In genomic region chr5:146193291-146193690, GRCh38 we compare ENCODE assay signal across 23 cellular contexts. TPM values are rescaled to one million over a fixed set of nuclear protein-coding genes. Genes with fewer than 3 reads are reported as not detected.
A peak's percentile ranks its signal among the peaks of the same experiment; 100 is the strongest.
DNase-seq lines count a peak whose midpoint lies in the region; ATAC-seq, FAIRE-seq and TF ChIP-seq lines count a peak whose summit lies in the region.
"Had no signal": no experiment of that assay in that cellular context is flagged by ENCODE, and none has a peak within 500 bp of the region (broad histone marks: within the 10 kb centered on the region; RNA-seq: fewer than 3 reads in every experiment).

No MANE protein-coding gene starts in this region.

- no peak overlapping the region for H3K4me3 ChIP-seq in GM23338
- H3K4me3 ChIP-seq in bronchial epithelial cell (ENCODE audit: low read depth, low read length): no peak overlapping the region
- H3K4me3 ChIP-seq: A549, Peyer's patch had no signal

- no peak overlapping the region for H3K27ac Mint-ChIP-seq in GM23338
- no peak overlapping the region for H3K27ac Mint-ChIP-seq in activated naive CD4-positive, alpha-beta T cell treated with anti-CD3 and anti-CD28 coated beads, Interleukin-2, amount 10 ng/mL, durations not matched to agents 7 days and 5 days
- H3K27ac Mint-ChIP-seq: CD4-positive, alpha-beta memory T cell; IgD-negative memory B cell had no signal

- no peak overlapping the region for H3K27ac ChIP-seq in GM23338 (ENCODE audit: low read depth)
- H3K27ac ChIP-seq: Peyer's patch had no signal

- CTCF ChIA-PET in activated naive CD4-positive, alpha-beta T cell treated with anti-CD3 and anti-CD28 coated beads, Interleukin-2, amount 10 ng/mL, durations not matched to agents 7 days and 5 days (lab: Charles Lee): no interaction called here

- TF ChIP-seq CTCF in GM23338 (conservative IDR thresholded peaks at IDR 0.05; ENCODE audit: low read depth in 2 of 2) (no peak), bronchial epithelial cell (IDR thresholded peaks at IDR 0.05; ENCODE audit: insufficient read depth, low read length, severe bottlenecking) (no peak)

- no peaks in the 10 kb centered on the region for H3K36me3 Mint-ChIP-seq in GM23338 (ENCODE audit: low read depth)
- H3K36me3 Mint-ChIP-seq in activated naive CD4-positive, alpha-beta T cell treated with anti-CD3 and anti-CD28 coated beads, Interleukin-2, amount 10 ng/mL, durations not matched to agents 7 days and 5 days: no peaks in the 10 kb centered on the region

- no peak for FAIRE-seq in bronchial epithelial cell (lab: Jason Lieb, UNC)
- FAIRE-seq: A549, GM12892 had no signal

- no peaks in the 10 kb centered on the region for H3K9me3 Mint-ChIP-seq in GM23338
- H3K9me3 Mint-ChIP-seq in activated naive CD4-positive, alpha-beta T cell treated with anti-CD3 and anti-CD28 coated beads, Interleukin-2, amount 10 ng/mL, durations not matched to agents 7 days and 5 days: no peaks in the 10 kb centered on the region
- H3K9me3 Mint-ChIP-seq: CD4-positive, alpha-beta memory T cell; IgD-negative memory B cell had no signal

- no peaks in the 10 kb centered on the region for H4K20me1 ChIP-seq in GM23338 (replicated peaks; ENCODE audit: insufficient read depth)

- H3K9me2 ChIP-seq in GM23338 (ENCODE audit: insufficient read depth): peaks cover 4% of the 10 kb centered on the region; the same call in 1 of the 2 replicates

- no peak overlapping the region for H3K4me3 Mint-ChIP-seq in GM23338
- no peak overlapping the region for H3K4me3 Mint-ChIP-seq in activated naive CD4-positive, alpha-beta T cell treated with anti-CD3 and anti-CD28 coated beads, Interleukin-2, amount 10 ng/mL, durations not matched to agents 7 days and 5 days
- H3K4me3 Mint-ChIP-seq: CD4-positive, alpha-beta memory T cell; IgD-negative memory B cell had no signal

- no peaks in the 10 kb centered on the region for H3K27me3 Mint-ChIP-seq in GM23338 (ENCODE audit: insufficient read depth, low read depth, poor library complexity)
- peaks cover 20% of the 10 kb centered on the region for H3K27me3 Mint-ChIP-seq in activated naive CD4-positive, alpha-beta T cell treated with anti-CD3 and anti-CD28 coated beads, Interleukin-2, amount 10 ng/mL, durations not matched to agents 7 days and 5 days

- H2AFZ ChIP-seq in GM23338: peak overlapping the region; percentile 88; the same call in 1 of the 2 replicates

- H3F3A ChIP-seq in GM23338 (replicated peaks; ENCODE audit: low read depth): no peaks in the 10 kb centered on the region

- no peaks in the 10 kb centered on the region for H3K36me3 ChIP-seq in GM23338 (ENCODE audit: insufficient read depth)
- no peaks in the 10 kb centered on the region for H3K36me3 ChIP-seq in bronchial epithelial cell (ENCODE audit: control insufficient read depth, insufficient read depth, low read length)
- H3K36me3 ChIP-seq: Peyer's patch had no signal

- no peak overlapping the region for H3K4me2 ChIP-seq in GM23338
- H3K4me2 ChIP-seq: A549 had no signal

- no peaks in the 10 kb centered on the region for H3K27me3 ChIP-seq in GM23338 (ENCODE audit: insufficient read depth)
- no peaks in the 10 kb centered on the region for H3K27me3 ChIP-seq in bronchial epithelial cell (ENCODE audit: control insufficient read depth, insufficient read depth, low read length)
- H3K27me3 ChIP-seq: Peyer's patch had no signal

- ATAC-seq in GM23338 (no peak), HG03025 (IDR thresholded peaks at IDR 0.05; ENCODE audit: low FRiP score, unreplicated experiment) (no peak), GM18873 (IDR thresholded peaks at IDR 0.05; ENCODE audit: low FRiP score, unreplicated experiment) (no peak)
- ATAC-seq: A549 had no signal

- DNase-seq in GM23338 (ENCODE audit: low spot score) (no peak), OCI-M1 (lab: John Stamatoyannopoulos, UW) (peak; percentile 43), bronchial epithelial cell (ENCODE audit: low read depth) (peak; percentile 44), iris pigment epithelial cell (ENCODE audit: low read depth) (peak; percentile 63)
- DNase-seq in activated naive CD4-positive, alpha-beta T cell treated with anti-CD3 and anti-CD28 coated beads, Interleukin-2, amount 10 ng/mL, durations not matched to agents 7 days and 5 days: no peak
- DNase-seq: C1 segment of cervical spinal cord; Caco-2; CD4-positive, alpha-beta memory T cell; DMS 273 treated with DMSO at 0.1 percent for 48 hours; DMS79 treated with DMSO at 0.1 percent for 48 hours; H7; NCI-H1048; NCI-H1417; NCI-H1694; NCI-H2029 treated with DMSO at 0.1 percent for 48 hours; NCI-H69; Peyer's patch; SHP77 treated with DMSO at 0.1 percent for 48 hours had no signal

- no peaks in the 10 kb centered on the region for H3K4me1 ChIP-seq in GM23338 (ENCODE audit: insufficient read depth)
- H3K4me1 ChIP-seq: Caco-2, Peyer's patch had no signal

- H3K79me2 ChIP-seq in GM23338 (replicated peaks; ENCODE audit: insufficient read depth): no peaks in the 10 kb centered on the region

- no peaks in the 10 kb centered on the region for H3K4me1 Mint-ChIP-seq in GM23338
- no peaks in the 10 kb centered on the region for H3K4me1 Mint-ChIP-seq in activated naive CD4-positive, alpha-beta T cell treated with anti-CD3 and anti-CD28 coated beads, Interleukin-2, amount 10 ng/mL, durations not matched to agents 7 days and 5 days
- H3K4me1 Mint-ChIP-seq: CD4-positive, alpha-beta memory T cell had no signal

TF ChIP-seq in GM23338, 12 proteins besides CTCF, POLR2A, EP300 and RAD21:
- TF ChIP-seq NANOG (IDR thresholded peaks at IDR 0.05; ENCODE audit: borderline replicate concordance) (no peak), EZH2 (IDR thresholded peaks at IDR 0.05; ENCODE audit: low read depth, unreplicated experiment) (no peak), ZNF114 (CRISPR knock-in tag; IDR thresholded peaks at IDR 0.05) (no peak), ETS1 (IDR thresholded peaks at IDR 0.05) (no peak), STAT1 (IDR thresholded peaks at IDR 0.05; ENCODE audit: unreplicated experiment) (no peak), JUNB (IDR thresholded peaks at IDR 0.05; ENCODE audit: unreplicated experiment) (no peak)
TF ChIP-seq in GM23338: peak in this region for 0.

RNA-seq across cellular contexts. Expression of gene RBM27, which starts 10.1 kb away (rescaled TPM):
- total RNA-seq in GM23338 (2014; rRNA removed; shearing (Covaris generic)): 59.5 and 77.2 TPM in 2 replicates
- 22.4 and 24.0 TPM in 2 replicates for polyA plus RNA-seq in GM23338 (2016; fragmentation: Nextera tagmentation; extraction: Ambion mirVana)
- 19.7 and 25.0 TPM in 2 replicates for total RNA-seq in bronchial epithelial cell

RNA-seq across cellular contexts. Expression of gene LARS1, which starts 10.8 kb away (rescaled TPM):
- total RNA-seq in GM23338 (2014; rRNA removed; shearing (Covaris generic)): 207 and 235 TPM in 2 replicates
- 557 and 576 TPM in 2 replicates for polyA plus RNA-seq in GM23338 (2016; fragmentation: Nextera tagmentation; extraction: Ambion mirVana)
- 204 and 309 TPM in 2 replicates for total RNA-seq in bronchial epithelial cell

Comparison
In these comparisons a context has a peak if more than half of its experiments do, and no peak if none do; other contexts are left out.
1. DNase-seq: peak in OCI-M1 (single experiment), bronchial epithelial cell (single experiment) and iris pigment epithelial cell (single experiment); none in GM23338 (single experiment) and activated naive CD4-positive, alpha-beta T cell treated with anti-CD3 and anti-CD28 coated beads, Interleukin-2, amount 10 ng/mL, durations not matched to agents 7 days and 5 days (single experiment).